In genomic region chr17:1490643-1491405, GRCh38 we compare ENCODE assay signal across 8 cellular contexts. TPM values are rescaled to one million over a fixed set of nuclear protein-coding genes. Genes with fewer than 3 reads are reported as not detected.
DNase-seq lines count a peak whose midpoint lies in the region; ATAC-seq and TF ChIP-seq lines count a peak whose summit lies in the region.

No MANE protein-coding gene starts in this region.

- H2AFZ ChIP-seq in ACC112 (ENCODE audit: low read length, unreplicated experiment), result peak overlapping the region; percentile 61

- TF ChIP-seq POLR2A in ovary (IDR thresholded peaks at IDR 0.05), result peak; percentile 23

- peak; percentile 40 for ATAC-seq in GM18907 (IDR thresholded peaks at IDR 0.05; ENCODE audit: unreplicated experiment)
- peak; percentile 47 for ATAC-seq in HG03521 (IDR thresholded peaks at IDR 0.05; ENCODE audit: unreplicated experiment)

- H3K27ac ChIP-seq in ACC112 (ENCODE audit: low read depth, low read length) (peak overlapping the region; percentile 5; the same call in 1 of the 2 replicates), ovary (peak overlapping the region; percentile 80 to 82)

- H3K4me3 ChIP-seq in ACC112 (ENCODE audit: low read depth, low read length) (peak overlapping the region; percentile 92), ovary (peak overlapping the region; percentile 56)

- H3K79me2 ChIP-seq in ACC112 (ENCODE audit: control insufficient read depth, insufficient read depth, low read length, unreplicated experiment), result peaks cover 16% of the 10 kb centered on the region

- WGBS in ovary, 3 donors, result 2 to 4% (median 2%) methylated on average over 36 to 47 of the region's 47 CpGs

- intact Hi-C loops in ovary (cut with DNase I), result loop anchor here in 1 of 4 donors (10.0 kb wide), 1 partner anchor 106 kb away; no protein-coding TSS in a partner anchor

- H3K4me1 ChIP-seq in ACC112 (ENCODE audit: control insufficient read depth, insufficient read depth, low read length, unreplicated experiment), result peaks cover 25% of the 10 kb centered on the region
- H3K4me1 ChIP-seq in ovary (ENCODE audit: insufficient read depth), result peaks cover 8% of the 10 kb centered on the region

- no peaks in the 10 kb centered on the region for H3K27me3 ChIP-seq in ACC112 (ENCODE audit: insufficient read depth, low read length)
- H3K27me3 ChIP-seq in ovary, result no peaks in the 10 kb centered on the region

- no peaks in the 10 kb centered on the region for H3K9me3 ChIP-seq in ovary

- no peak for TF ChIP-seq CTCF in ovary (IDR thresholded peaks at IDR 0.05)

- H3K36me3 ChIP-seq in ACC112 (ENCODE audit: insufficient read depth, low read length), result no peaks in the 10 kb centered on the region
- H3K36me3 ChIP-seq in ovary, result no peaks in the 10 kb centered on the region

- DNase-seq in RPMI7951 (ENCODE audit: low read depth), result peak; percentile 45
- DNase-seq in activated gamma-delta T cell treated with Interleukin-2 at 50 U/mL for 16 hours, result peak; percentile 56
- peak; percentile 65 for DNase-seq in glomerular visceral epithelial cell (ENCODE audit: extremely low spot score)
- peak; percentile 56 to 74 (median 67) for DNase-seq in ovary
- no peak for DNase-seq in NCI-H1048 (lab: John Stamatoyannopoulos, UW)

- no peak for TF ChIP-seq EP300 in ovary (IDR thresholded peaks at IDR 0.05)

RNA-seq across cellular contexts. Expression of gene MYO1C, which starts 1.7 kb away (rescaled TPM):
- 58.2 and 62.9 TPM in 2 replicates for total RNA-seq in RPMI7951 (2014; rRNA removed; shearing (Covaris generic))
- total RNA-seq in ovary, result 100 to 1,000 TPM in 5 of 7 donors, 10 to 100 TPM in 2; 41.8 to 140 (median 106) TPM
- 10 to 100 TPM; 49.4 to 72.2 TPM for polyA plus RNA-seq in ovary

RNA-seq across cellular contexts. Expression of gene INPP5K, which starts 25.6 kb away (rescaled TPM):
- total RNA-seq in RPMI7951 (2014; rRNA removed; shearing (Covaris generic)), result 20.9 and 22.1 TPM in 2 replicates
- total RNA-seq in ovary, result 10 to 100 TPM; 23.0 to 39.1 (median 28.3) TPM
- polyA plus RNA-seq in ovary, result 10 to 100 TPM; 27.7 to 33.8 TPM

RNA-seq across cellular contexts. Expression of gene CRK, which starts 34.8 kb away (rescaled TPM):
- 62.6 and 67.6 TPM in 2 replicates for total RNA-seq in RPMI7951 (2014; rRNA removed; shearing (Covaris generic))
- 10 to 100 TPM; 40.0 to 60.6 (median 48.8) TPM for total RNA-seq in ovary
- 10 to 100 TPM; 31.7 to 41.4 TPM for polyA plus RNA-seq in ovary
